ENCODE assay signal across 20 cellular contexts in genomic region chr14:87013583-87013982, GRCh38.
DNase-seq lines count a peak whose midpoint lies in the region; ATAC-seq lines count a peak whose summit lies in the region.
"Had no signal": no experiment of that assay in that cellular context is flagged by ENCODE, and none has a peak within 500 bp of the region (broad histone marks: within the 10 kb centered on the region; RNA-seq: fewer than 3 reads in every experiment).

No MANE protein-coding gene starts in this region.

- DNase-seq in ELR (ENCODE audit: low read depth): peak; percentile 0
- peak; percentile 74 for DNase-seq in adipocyte (ENCODE audit: low read depth)
- peak; percentile 70 for DNase-seq in fibroblast of peridontal ligament (ENCODE audit: extremely low read depth)
- DNase-seq in smooth muscle cell of the brain vasculature (ENCODE audit: low read depth, low spot score): peak; percentile 17
- DNase-seq in H7: no peak
- DNase-seq: activated CD8-positive, alpha-beta memory T cell treated with anti-CD3 and anti-CD28 coated beads, Interleukin-2, amount 50 U/mL, for 48 hours; activated naive CD8-positive, alpha-beta T cell treated with anti-CD3 and anti-CD28 coated beads, Interleukin-2, amount 10 ng/mL, durations not matched to agents 7 days and 5 days; C1 segment of cervical spinal cord; GDM1; head of caudate nucleus; Kasumi-1; NCI-H1105 treated with DMSO at 0.1 percent for 48 hours; nucleus accumbens; Peyer's patch; retina; upper lobe of left lung; WERI-Rb-1 had no signal

- H3K4me3 ChIP-seq in adipocyte (ENCODE audit: low read length): no peak overlapping the region
- H3K4me3 ChIP-seq in H7 (ENCODE audit: insufficient read depth, low read depth, low read length): no peak overlapping the region
- H3K4me3 ChIP-seq: cardiac muscle cell, Peyer's patch, upper lobe of left lung had no signal

- no peaks in the 10 kb centered on the region for H3K27me3 ChIP-seq in adipocyte (replicated peaks; ENCODE audit: control insufficient read depth, insufficient read depth, low read length)
- no peaks in the 10 kb centered on the region; the same call in 1 of the 2 replicates for H3K27me3 ChIP-seq in H7 (ENCODE audit: control insufficient read depth, insufficient read depth, low read length)
- H3K27me3 ChIP-seq: cardiac muscle cell, Peyer's patch, upper lobe of left lung had no signal

- ATAC-seq in HG02623 (IDR thresholded peaks at IDR 0.05; ENCODE audit: unreplicated experiment) (no peak), GM19328 (IDR thresholded peaks at IDR 0.05; ENCODE audit: unreplicated experiment) (no peak)

- H3K36me3 ChIP-seq in adipocyte (ENCODE audit: control insufficient read depth, insufficient read depth, low read length, severe bottlenecking) (no peaks in the 10 kb centered on the region), H7 (replicated peaks; ENCODE audit: control insufficient read depth, insufficient read depth, low read length) (no peaks in the 10 kb centered on the region)
- H3K36me3 ChIP-seq: cardiac muscle cell, Peyer's patch, upper lobe of left lung, WERI-Rb-1 had no signal

- H3K9me3 ChIP-seq in adipocyte (ENCODE audit: control insufficient read depth, low read length): no peaks in the 10 kb centered on the region
- H3K9me3 ChIP-seq: Peyer's patch, upper lobe of left lung had no signal

- no peak overlapping the region for H3K9ac ChIP-seq in adipocyte (ENCODE audit: low read length)

- H3K4me1 ChIP-seq in adipocyte (ENCODE audit: control insufficient read depth, insufficient read depth, low read length): peaks cover 9% of the 10 kb centered on the region
- H3K4me1 ChIP-seq: Peyer's patch, upper lobe of left lung had no signal
